In genomic region chr4:6160536-6160935, GRCh38 we compare ENCODE assay signal across 15 cellular contexts. TPM values are rescaled to one million over a fixed set of nuclear protein-coding genes. Genes with fewer than 3 reads are reported as not detected.
A peak's percentile ranks its signal among the peaks of the same experiment; 100 is the strongest.
DNase-seq lines count a peak whose midpoint lies in the region; ATAC-seq and TF ChIP-seq lines count a peak whose summit lies in the region.
"Had no signal": no experiment of that assay in that cellular context is flagged by ENCODE, and none has a peak within 500 bp of the region (broad histone marks: within the 10 kb centered on the region; RNA-seq: fewer than 3 reads in every experiment).

No MANE protein-coding gene starts in this region.

- H3K36me3 Mint-ChIP-seq in CD4-positive, CD25-positive, alpha-beta regulatory T cell, result peaks cover 7% of the 10 kb centered on the region
- H3K36me3 Mint-ChIP-seq in effector memory CD8-positive, alpha-beta T cell (ENCODE audit: insufficient read depth), result peaks cover 17% of the 10 kb centered on the region

- CTCF ChIA-PET in HEK293 (lab: Yijun Ruan, JAX), result interaction anchor here (0.6 kb wide), 1 partner anchor 455 kb away, joined by 4 read pairs; no protein-coding TSS in a partner anchor

- no peaks in the 10 kb centered on the region for H3K27me3 Mint-ChIP-seq in CD4-positive, CD25-positive, alpha-beta regulatory T cell
- H3K27me3 Mint-ChIP-seq in effector memory CD8-positive, alpha-beta T cell, result no peaks in the 10 kb centered on the region
- H3K27me3 Mint-ChIP-seq: B cell; CD4-positive, alpha-beta memory T cell had no signal

- POLR2A ChIA-PET in HEK293 (lab: Yijun Ruan, JAX), result interaction anchor here (0.7 kb wide), 1 partner anchor 10 kb away, joined by 5 read pairs; no protein-coding TSS in a partner anchor

- no peak overlapping the region for H4K91ac ChIP-seq in neuronal stem cell (ENCODE audit: low read depth, low read length, poor library complexity)

- H3K4me3 ChIP-seq in CD4-positive, CD25-positive, alpha-beta regulatory T cell (ENCODE audit: low read depth, low read length), result no peak overlapping the region
- no peak overlapping the region for H3K4me3 ChIP-seq in HEK293 (ENCODE audit: low read depth, low read length)
- no peak overlapping the region for H3K4me3 ChIP-seq in neuronal stem cell (ENCODE audit: low read length in 2 of 2)
- H3K4me3 ChIP-seq: GM12878, GM23248 had no signal

- peaks cover 13% of the 10 kb centered on the region for H3K36me3 ChIP-seq in CD4-positive, CD25-positive, alpha-beta regulatory T cell (ENCODE audit: control insufficient read depth, insufficient read depth, low read length)
- H3K36me3 ChIP-seq in HEK293 (ENCODE audit: control insufficient read depth in 2 of 2, insufficient read depth in 1 of 2, low read length in 2 of 2) (no peaks in the 10 kb centered on the region), neuronal stem cell (replicated peaks in 1 of 2; ENCODE audit: control insufficient read depth in 2 of 2, insufficient read depth in 2 of 2, low read length in 2 of 2) (no peaks in the 10 kb centered on the region)

- H3K9me3 ChIP-seq in CD4-positive, CD25-positive, alpha-beta regulatory T cell (ENCODE audit: control insufficient read depth in 2 of 2, low read length in 2 of 2), result no peaks in the 10 kb centered on the region
- H3K9me3 ChIP-seq in HEK293 (ENCODE audit: control insufficient read depth, insufficient read depth, low read depth, low read length) (no peaks in the 10 kb centered on the region), neuronal stem cell (replicated peaks in 1 of 2; ENCODE audit: control insufficient read depth in 2 of 2, insufficient read depth in 1 of 2, low read depth in 1 of 2, low read length in 2 of 2) (peaks cover 0 to 5% of the 10 kb centered on the region in 2 donors)

- H3K27ac ChIP-seq in CD4-positive, CD25-positive, alpha-beta regulatory T cell (ENCODE audit: insufficient read depth, low read length, poor library complexity, severe bottlenecking), result no peak overlapping the region
- H3K27ac ChIP-seq in HEK293 (ENCODE audit: extremely low read depth, low read depth, low read length) (no peak overlapping the region), neuronal stem cell (replicated peaks; ENCODE audit: low read length) (no peak overlapping the region)
- H3K27ac ChIP-seq: GM23248 had no signal

- H2BK12ac ChIP-seq in neuronal stem cell (ENCODE audit: low read length), result no peak overlapping the region

- H2BK120ac ChIP-seq in neuronal stem cell (ENCODE audit: low read depth, low read length), result no peak overlapping the region

- H3K79me1 ChIP-seq in neuronal stem cell (ENCODE audit: low read depth, low read length), result no peaks in the 10 kb centered on the region

- DNase-seq in CD4-positive, CD25-positive, alpha-beta regulatory T cell, result no peak
- DNase-seq in effector memory CD8-positive, alpha-beta T cell, result no peak
- DNase-seq in neuronal stem cell (ENCODE audit: low spot score) (no peak), kidney tubule cell (ENCODE audit: low spot score) (no peak), SW 1271 (lab: John Stamatoyannopoulos, UW) (no peak)
- DNase-seq: C1 segment of cervical spinal cord; CD4-positive, alpha-beta memory T cell; DMS79; GM23248; H7 had no signal

- peaks cover 17% of the 10 kb centered on the region for H3K4me1 ChIP-seq in CD4-positive, CD25-positive, alpha-beta regulatory T cell (ENCODE audit: control insufficient read depth, insufficient read depth, low read length, poor library complexity, severe bottlenecking)
- H3K4me1 ChIP-seq in HEK293 (ENCODE audit: control insufficient read depth, insufficient read depth, low read length), result no peaks in the 10 kb centered on the region
- H3K4me1 ChIP-seq in neuronal stem cell (ENCODE audit: control insufficient read depth in 2 of 2, insufficient read depth in 1 of 2, low read depth in 1 of 2, low read length in 2 of 2), result no peaks in the 10 kb centered on the region

- ATAC-seq in CD4-positive, CD25-positive, alpha-beta regulatory T cell (ENCODE audit: low read depth in 2 of 2), result no peak
- no peak for ATAC-seq in effector memory CD8-positive, alpha-beta T cell (replicated peaks)
- ATAC-seq in HG02623 (IDR thresholded peaks at IDR 0.05; ENCODE audit: unreplicated experiment), result no peak
- ATAC-seq: GM12878 had no signal

- no peak overlapping the region for H3K4ac ChIP-seq in neuronal stem cell (ENCODE audit: low read length)

- no peak overlapping the region for H3K4me3 Mint-ChIP-seq in CD4-positive, CD25-positive, alpha-beta regulatory T cell
- H3K4me3 Mint-ChIP-seq in effector memory CD8-positive, alpha-beta T cell, result no peak overlapping the region
- H3K4me3 Mint-ChIP-seq: B cell; CD4-positive, alpha-beta memory T cell had no signal

- H2BK15ac ChIP-seq in neuronal stem cell (ENCODE audit: low read length), result no peak overlapping the region

- peak overlapping the region; percentile 36 to 77 (median 57) for H3K27ac Mint-ChIP-seq in CD4-positive, CD25-positive, alpha-beta regulatory T cell
- peak overlapping the region; percentile 24 to 89 for H3K27ac Mint-ChIP-seq in effector memory CD8-positive, alpha-beta T cell
- H3K27ac Mint-ChIP-seq: B cell had no signal

- no peak overlapping the region for H3K4me2 ChIP-seq in neuronal stem cell (ENCODE audit: insufficient read depth, low read length, poor library complexity, severe bottlenecking)

- H2AK5ac ChIP-seq in neuronal stem cell (ENCODE audit: low read depth, low read length), result no peak overlapping the region

- H3K27me3 ChIP-seq in CD4-positive, CD25-positive, alpha-beta regulatory T cell (ENCODE audit: control insufficient read depth, insufficient read depth, low read length), result no peaks in the 10 kb centered on the region
- peaks cover 0 to 9% (median 0%) of the 10 kb centered on the region in 3 experiments for H3K27me3 ChIP-seq in neuronal stem cell (ENCODE audit: control insufficient read depth in 3 of 3, insufficient read depth in 3 of 3, low read depth in 1 of 3, low read length in 3 of 3)

- no peak overlapping the region for H3K9ac ChIP-seq in neuronal stem cell (ENCODE audit: low read depth, low read length, poor library complexity)
- H3K9ac ChIP-seq: GM23248 had no signal

- H2BK5ac ChIP-seq in neuronal stem cell (ENCODE audit: low read length), result no peak overlapping the region

- H3K23ac ChIP-seq in neuronal stem cell (ENCODE audit: low read depth, low read length, poor library complexity), result peak overlapping the region; percentile 13

- peaks cover 0 to 3% (median 1%) of the 10 kb centered on the region in 7 donors for H3K9me3 Mint-ChIP-seq in CD4-positive, CD25-positive, alpha-beta regulatory T cell
- H3K9me3 Mint-ChIP-seq in effector memory CD8-positive, alpha-beta T cell, result peaks cover 0 to 2% of the 10 kb centered on the region in 2 donors

- TF ChIP-seq CTCF in HEK293 (tag by site-specific recombination; IDR thresholded peaks at IDR 0.05), result no peak

- no peak overlapping the region for H4K8ac ChIP-seq in neuronal stem cell (ENCODE audit: low read depth, low read length)

- no peak overlapping the region for H2AFZ ChIP-seq in neuronal stem cell (ENCODE audit: low read length)
- H2AFZ ChIP-seq: GM23248 had no signal

- no CpG with 5 or more reads among the region's 12 CpGs for WGBS in neuronal stem cell (ENCODE audit: extremely low coverage in 2 of 2, insufficient read length in 2 of 2, insufficient replicate concordance in 1 of 2), 2 donors

- H3K14ac ChIP-seq in neuronal stem cell (ENCODE audit: low read length), result no peak overlapping the region

- no peak overlapping the region for H3K18ac ChIP-seq in neuronal stem cell (ENCODE audit: low read length)

- H3K4me1 Mint-ChIP-seq in CD4-positive, CD25-positive, alpha-beta regulatory T cell, result peaks cover 4 to 47% (median 31%) of the 10 kb centered on the region in 4 donors
- H3K4me1 Mint-ChIP-seq in effector memory CD8-positive, alpha-beta T cell (ENCODE audit: low read depth in 2 of 2), result peaks cover 10 to 51% of the 10 kb centered on the region in 2 donors
- H3K4me1 Mint-ChIP-seq: B cell had no signal

TF ChIP-seq in HEK293, 187 proteins besides CTCF, POLR2A, EP300 and RAD21:
- TF ChIP-seq ZNF138 (tag by site-specific recombination; IDR thresholded peaks at IDR 0.05; ENCODE audit: borderline replicate concordance) (no peak), BCL11A (tag by site-specific recombination; IDR thresholded peaks at IDR 0.05; ENCODE audit: low read depth) (peak; percentile 77; the same call in 1 of the 2 replicates)

RNA-seq across cellular contexts. Expression of gene JAKMIP1, which starts 39.8 kb away (rescaled TPM):
- 39.7 TPM for total RNA-seq in CD4-positive, CD25-positive, alpha-beta regulatory T cell
- polyA plus RNA-seq in CD4-positive, CD25-positive, alpha-beta regulatory T cell, result 10 to 100 TPM; 18.7 to 33.7 (median 26.3) TPM
- 2.2 TPM for polyA plus RNA-seq in neuronal stem cell (2013, experiment 1 of 2)
- polyA plus RNA-seq in neuronal stem cell (2013, experiment 2 of 2), result 2.1 TPM
- total RNA-seq: G401, GM23248 had no signal
- polyA plus RNA-seq: GM23248 had no signal
